8 cellular contexts compared by ENCODE assay signal in the genomic region with DNA sequence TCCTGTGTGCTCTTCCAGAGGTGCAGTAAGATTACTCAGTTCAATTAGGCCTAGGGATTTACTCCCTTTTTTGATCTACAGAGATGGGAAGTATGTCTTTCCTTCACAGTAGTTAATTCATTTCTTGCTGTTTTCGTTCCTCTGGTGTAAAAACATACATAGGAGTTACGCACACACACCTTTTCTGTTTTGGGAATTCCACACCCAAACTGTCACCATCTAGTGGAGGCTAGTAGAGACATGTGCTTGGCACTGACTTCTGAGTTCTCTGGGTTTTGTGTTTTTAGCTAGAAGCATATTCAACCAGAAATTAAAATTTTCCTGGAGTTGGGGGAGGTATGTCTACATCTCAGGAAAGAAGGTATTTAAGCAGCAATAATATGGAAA. TPM values are rescaled to one million over a fixed set of nuclear protein-coding genes. Genes with fewer than 3 reads are reported as not detected.
A peak's percentile ranks its signal among the peaks of the same experiment; 100 is the strongest.
DNase-seq lines count a peak whose midpoint lies in the region; ATAC-seq, FAIRE-seq and TF ChIP-seq lines count a peak whose summit lies in the region.

No MANE protein-coding gene starts in this region.

- H3K4me3 ChIP-seq in H1 (ENCODE audit: extremely low read depth in 1 of 4, insufficient read depth in 2 of 4, low read depth in 3 of 4, low read length in 4 of 4) (peak overlapping the region; percentile 47 to 80 (median 60); a peak in 7 of 8 replicates), neuronal stem cell (ENCODE audit: low read length in 2 of 2) (peak overlapping the region in 1 of 2 donors; percentile 82)

- ATAC-seq in GM19324 (IDR thresholded peaks at IDR 0.05; ENCODE audit: low FRiP score, unreplicated experiment) = no peak

- no peaks in the 10 kb centered on the region for H3K36me3 ChIP-seq in H1 (ENCODE audit: control insufficient read depth in 2 of 4, insufficient read depth in 4 of 4, low read length in 3 of 4)
- peaks cover 0 to 10% of the 10 kb centered on the region in 2 donors for H3K36me3 ChIP-seq in neuronal stem cell (replicated peaks in 1 of 2; ENCODE audit: control insufficient read depth in 2 of 2, insufficient read depth in 2 of 2, low read length in 2 of 2)

- H3K56ac ChIP-seq in H1 (replicated peaks; ENCODE audit: insufficient read length, low read depth, low read length) = no peak overlapping the region

- H3K79me1 ChIP-seq in H1 (ENCODE audit: low read depth, low read length) (no peaks in the 10 kb centered on the region), neuronal stem cell (ENCODE audit: low read depth, low read length) (no peaks in the 10 kb centered on the region)

- H2BK120ac ChIP-seq in H1 (replicated peaks; ENCODE audit: low read depth, low read length) (no peak overlapping the region), neuronal stem cell (ENCODE audit: low read depth, low read length) (no peak overlapping the region)

- no peak overlapping the region for H2BK15ac ChIP-seq in H1 (ENCODE audit: low read length)
- no peak overlapping the region for H2BK15ac ChIP-seq in neuronal stem cell (ENCODE audit: low read length)

- in situ Hi-C loops in KBM-7 (cut with MboI; ENCODE audit: low pct_unique_long_range_greater_than_20kb, low sequenced_read_pairs) = no loop called here

- H2BK20ac ChIP-seq in H1 (ENCODE audit: low read length) = no peak overlapping the region

- POLR2A ChIA-PET in H1 (lab: Charles Lee; ENCODE audit: partially characterized antibody) = interaction anchor here (0.8 to 3.1 kb wide), 3 partner anchors 19 to 154 kb away, joined by 3 to 18 read pairs (median 3); partner anchors contain the start of gene SRSF5

- H4K91ac ChIP-seq in H1 (replicated peaks; ENCODE audit: insufficient read length, low read length) (no peak overlapping the region), neuronal stem cell (ENCODE audit: low read depth, low read length, poor library complexity) (no peak overlapping the region)

- WGBS in H1 (ENCODE audit: extremely low coverage in 1 of 2, insufficient coverage in 1 of 2, insufficient read length in 1 of 2, insufficient replicate concordance in 2 of 2, low coverage in 1 of 2, low lambda C conversion rate in 2 of 2, missing lambda C conversion rate in 1 of 2), 2 experiments = 41% methylated on average over 2 of the region's 2 CpGs; no CpG with 5 or more reads in 1 of the 2 experiments
- WGBS in neuronal stem cell (ENCODE audit: extremely low coverage in 2 of 2, insufficient read length in 2 of 2, insufficient replicate concordance in 1 of 2), 2 donors = no CpG with 5 or more reads among the region's 2 CpGs

- H3K4me1 ChIP-seq in H1 (replicated peaks in 1 of 4; ENCODE audit: control insufficient read depth in 3 of 4, insufficient read depth in 4 of 4, low read length in 3 of 4) (peaks cover 2 to 15% (median 5%) of the 10 kb centered on the region in 4 experiments; a peak in 5 of 7 replicates), neuronal stem cell (ENCODE audit: control insufficient read depth in 2 of 2, insufficient read depth in 1 of 2, low read depth in 1 of 2, low read length in 2 of 2) (peaks cover 17 to 23% of the 10 kb centered on the region in 2 donors)

- H2AFZ ChIP-seq in H1 (ENCODE audit: low read length) = 0 out of 2 replicates have a peak overlapping the region, but pooled peaks have one; percentile 27
- H2AFZ ChIP-seq in neuronal stem cell (ENCODE audit: low read length) = peak overlapping the region; percentile 72

- H4K8ac ChIP-seq in H1 (ENCODE audit: extremely low read depth, insufficient read depth, low read length) = no peak overlapping the region
- H4K8ac ChIP-seq in neuronal stem cell (ENCODE audit: low read depth, low read length) = no peak overlapping the region

- H3K9me3 ChIP-seq in H1 (ENCODE audit: insufficient read depth in 2 of 2, low read depth in 1 of 2, low read length in 1 of 2) (no peaks in the 10 kb centered on the region), neuronal stem cell (replicated peaks in 1 of 2; ENCODE audit: control insufficient read depth in 2 of 2, insufficient read depth in 1 of 2, low read depth in 1 of 2, low read length in 2 of 2) (no peaks in the 10 kb centered on the region)

- H3K79me2 ChIP-seq in H1 (ENCODE audit: control insufficient read depth in 1 of 2, insufficient read depth in 2 of 2, low read length in 2 of 2) = 0 out of 4 replicates have a peak, but pooled peaks cover 0 to 5% of the 10 kb centered on the region in 2 experiments

- H3K4ac ChIP-seq in H1 (replicated peaks; ENCODE audit: insufficient read length, low read depth, low read length) = no peak overlapping the region
- H3K4ac ChIP-seq in neuronal stem cell (ENCODE audit: low read length) = no peak overlapping the region

- H3K4me2 ChIP-seq in H1 (ENCODE audit: insufficient read depth in 1 of 2, low read depth in 2 of 2, low read length in 2 of 2) (peak overlapping the region; percentile 85 to 92), neuronal stem cell (ENCODE audit: insufficient read depth, low read length, poor library complexity, severe bottlenecking) (peak overlapping the region; percentile 95)

- H3K9ac ChIP-seq in H1 (replicated peaks in 1 of 4; ENCODE audit: extremely low read depth in 1 of 4, low read depth in 3 of 4, low read length in 3 of 4) = no peak overlapping the region
- no peak overlapping the region for H3K9ac ChIP-seq in neuronal stem cell (ENCODE audit: low read depth, low read length, poor library complexity)

- TF ChIP-seq CTCF in GM12872 (IDR thresholded peaks at IDR 0.05; ENCODE audit: insufficient read depth, low read depth, low read length) (peak; percentile 27; the same call in 1 of the 3 replicates), H1 (IDR thresholded peaks at IDR 0.05; ENCODE audit: control extremely low read depth in 1 of 3, insufficient read depth in 1 of 3, low read depth in 1 of 3, low read length in 3 of 3) (peak in 1 of 3 experiments; percentile 15; a peak in 1 of 4 replicates)

- H3K23ac ChIP-seq in H1 (ENCODE audit: insufficient read length) (no peak overlapping the region), neuronal stem cell (ENCODE audit: low read depth, low read length, poor library complexity) (no peak overlapping the region)

- TF ChIP-seq RAD21 in H1 (IDR thresholded peaks at IDR 0.05 in 1 of 2, conservative IDR thresholded peaks at IDR 0.05 in 1 of 2; ENCODE audit: low read depth in 2 of 2, low read length in 2 of 2) = no peak

- CTCF ChIA-PET in H1 (lab: Charles Lee; ENCODE audit: partially characterized antibody) = interaction anchor here (0.8 to 6.9 kb wide), 10 partner anchors 9 to 911 kb away, joined by 3 to 31 read pairs (median 4); no protein-coding TSS in a partner anchor

- H3K18ac ChIP-seq in H1 (ENCODE audit: extremely low read depth, low read length) (no peak overlapping the region; the same call in 1 of the 2 replicates), neuronal stem cell (ENCODE audit: low read length) (no peak overlapping the region)

- no peak overlapping the region for H4K5ac ChIP-seq in H1 (ENCODE audit: insufficient read length, low read depth, low read length)

- TF ChIP-seq EP300 in H1 (IDR thresholded peaks at IDR 0.05; ENCODE audit: borderline replicate concordance in 1 of 2, low read depth in 2 of 2, low read length in 2 of 2) = no peak

- H2BK12ac ChIP-seq in H1 (ENCODE audit: low read depth, low read length) (no peak overlapping the region), neuronal stem cell (ENCODE audit: low read length) (no peak overlapping the region)

- H3K27me3 ChIP-seq in H1 (replicated peaks in 1 of 4; ENCODE audit: control insufficient read depth in 3 of 4, extremely low read depth in 1 of 4, insufficient read depth in 3 of 4, low read length in 3 of 4) (peaks cover 0 to 3% (median 0%) of the 10 kb centered on the region in 4 experiments; a peak in 1 of 7 replicates), neuronal stem cell (ENCODE audit: control insufficient read depth in 3 of 3, insufficient read depth in 3 of 3, low read depth in 1 of 3, low read length in 3 of 3) (no peaks in the 10 kb centered on the region)

- no peak overlapping the region for H3K27ac ChIP-seq in H1 (ENCODE audit: low read depth, low read length)
- no peak overlapping the region for H3K27ac ChIP-seq in neuronal stem cell (replicated peaks; ENCODE audit: low read length)

- no peak overlapping the region for H2AK5ac ChIP-seq in H1 (ENCODE audit: low read depth, low read length)
- H2AK5ac ChIP-seq in neuronal stem cell (ENCODE audit: low read depth, low read length) = no peak overlapping the region

- H3K14ac ChIP-seq in H1 (ENCODE audit: insufficient read length) = no peak overlapping the region
- no peak overlapping the region for H3K14ac ChIP-seq in neuronal stem cell (ENCODE audit: low read length)

- H2BK5ac ChIP-seq in H1 (ENCODE audit: low read depth, low read length) = no peak overlapping the region
- H2BK5ac ChIP-seq in neuronal stem cell (ENCODE audit: low read length) = no peak overlapping the region

- DNase-seq in NCI-H2171 (lab: John Stamatoyannopoulos, UW) (peak; percentile 17), H1 (ENCODE audit: low read depth in 1 of 2, low spot score in 2 of 2) (no peak), neuronal stem cell (ENCODE audit: low spot score) (no peak), KBM-7 (no peak), HCEC 1CT (no peak), T1000 (lab: John Stamatoyannopoulos, UW) (no peak)

- peaks cover 13% of the 10 kb centered on the region; the same call in 1 of the 2 replicates for H3K23me2 ChIP-seq in H1 (ENCODE audit: low read depth, low read length)

- TF ChIP-seq POLR2A in H1 (IDR thresholded peaks at IDR 0.05; ENCODE audit: control extremely low read depth in 1 of 2, low read depth in 2 of 2, low read length in 2 of 2) = no peak

- no peaks in the 10 kb centered on the region for H4K20me1 ChIP-seq in H1 (replicated peaks in 1 of 2; ENCODE audit: control insufficient read depth in 1 of 2, insufficient read depth in 2 of 2, low read length in 2 of 2)

- FAIRE-seq in H1 (lab: Jason Lieb, UNC) = no peak

RNA-seq across cellular contexts. Expression of gene SUSD6, which starts 1.4 kb away (rescaled TPM):
- total RNA-seq in H1 (2021; fragmentation: NEBNext Ultra II Directional; extraction: Animal tissue kit (Norgen Biotek cat#: 25700)) = 3.8 and 5.1 TPM in 2 replicates
- 2.9 and 3.0 TPM in 2 replicates for polyA plus RNA-seq in H1 (2011; rRNA removed)
- polyA plus RNA-seq in H1 (2011; cell fraction: cytosol; rRNA removed) = 2.6 TPM
- 6.3 TPM for polyA plus RNA-seq in H1 (2011; cell fraction: nucleus; rRNA removed)
- polyA plus RNA-seq in H1 (2012, experiment 1 of 2) = 3.2 to 5.3 TPM (median 4.4 TPM) in 4 replicates
- 3.6 TPM for polyA plus RNA-seq in H1 (2012, experiment 2 of 2)
- polyA plus RNA-seq in H1 (2013, experiment 1 of 2) = 2.8 TPM
- 3.2 TPM for polyA plus RNA-seq in H1 (2013, experiment 2 of 2)
- 4.4 and 5.8 TPM in 2 replicates for polyA minus RNA-seq in H1 (2011; rRNA and poly(A)+ RNA removed)
- polyA minus RNA-seq in H1 (2011; cell fraction: cytosol; rRNA and poly(A)+ RNA removed) = 4.8 TPM
- polyA minus RNA-seq in H1 (2011; cell fraction: nucleus; rRNA and poly(A)+ RNA removed) = 5.9 TPM
- 5.6 TPM for polyA plus RNA-seq in neuronal stem cell (2013, experiment 1 of 2)
- polyA plus RNA-seq in neuronal stem cell (2013, experiment 2 of 2) = 5.6 TPM

RNA-seq across cellular contexts. Expression of gene CCDC177, which starts 38.1 kb away (rescaled TPM):
- 2.8 and 2.9 TPM in 2 replicates for total RNA-seq in H1 (2021; fragmentation: NEBNext Ultra II Directional; extraction: Animal tissue kit (Norgen Biotek cat#: 25700))
- polyA plus RNA-seq in H1 (2011; rRNA removed) = 0.62 and 1.4 TPM in 2 replicates
- 0.93 TPM for polyA plus RNA-seq in H1 (2011; cell fraction: cytosol; rRNA removed)
- 2.1 TPM for polyA plus RNA-seq in H1 (2011; cell fraction: nucleus; rRNA removed)
- 2.0 to 2.3 TPM (median 2.1 TPM) in 4 replicates for polyA plus RNA-seq in H1 (2012, experiment 1 of 2)
- polyA plus RNA-seq in H1 (2012, experiment 2 of 2) = 1.7 TPM
- polyA plus RNA-seq in H1 (2013, experiment 1 of 2) = 1.4 TPM
- 1.2 TPM for polyA plus RNA-seq in H1 (2013, experiment 2 of 2)
- polyA minus RNA-seq in H1 (2011; rRNA and poly(A)+ RNA removed) = 1.8 and 2.2 TPM in 2 replicates
- polyA minus RNA-seq in H1 (2011; cell fraction: cytosol; rRNA and poly(A)+ RNA removed) = 1.9 TPM
- polyA minus RNA-seq in H1 (2011; cell fraction: nucleus; rRNA and poly(A)+ RNA removed) = 6.2 TPM
- 7.6 TPM for polyA plus RNA-seq in neuronal stem cell (2013, experiment 1 of 2)
- polyA plus RNA-seq in neuronal stem cell (2013, experiment 2 of 2) = 7.7 TPM
